35 cellular contexts compared by ENCODE assay signal in genomic region chr7:121430558-121430957, GRCh38.
"Had no signal": no experiment of that assay in that cellular context is flagged by ENCODE, and none has a peak within 500 bp of the region (broad histone marks: within the 10 kb centered on the region; RNA-seq: fewer than 3 reads in every experiment).

No MANE protein-coding gene starts in this region.

- H3K4me3 ChIP-seq: MG63 had no signal

- DNase-seq: Kasumi-1, MG63, MM.1S, MV-4-11, NCI-H1048, NCI-H1092, NCI-H1092 treated with DMSO at 0.1 percent for 48 hours, NCI-H1105, NCI-H1105 treated with DMSO at 0.1 percent for 48 hours, NCI-H1417, NCI-H1417 treated with DMSO at 0.1 percent for 48 hours, NCI-H1436, NCI-H1436 treated with DMSO at 0.1 percent for 48 hours, NCI-H146, NCI-H1694, NCI-H1694 treated with DMSO at 0.1 percent for 48 hours, NCI-H187, NCI-H187 treated with DMSO at 0.1 percent for 48 hours, NCI-H2029, NCI-H2029 treated with DMSO at 0.1 percent for 48 hours, NCI-H2081, NCI-H2081 treated with DMSO at 0.1 percent for 48 hours, NCI-H2107, NCI-H2171, NCI-H2171 treated with DMSO at 0.1 percent for 48 hours, NCI-H2227 treated with DMSO at 0.1 percent for 48 hours, NCI-H226, NCI-H345, NCI-H446, NCI-H446 treated with DMSO at 0.1 percent for 48 hours, NCI-H510A, NCI-H510A treated with DMSO at 0.1 percent for 48 hours, NCI-H524, NCI-H524 treated with DMSO at 0.1 percent for 48 hours, NCI-H526 had no signal

- H3K9me3 ChIP-seq: MG63 had no signal

- H3K27me3 ChIP-seq: MG63 had no signal

- H3K36me3 ChIP-seq: MG63 had no signal
